In the genomic region with DNA sequence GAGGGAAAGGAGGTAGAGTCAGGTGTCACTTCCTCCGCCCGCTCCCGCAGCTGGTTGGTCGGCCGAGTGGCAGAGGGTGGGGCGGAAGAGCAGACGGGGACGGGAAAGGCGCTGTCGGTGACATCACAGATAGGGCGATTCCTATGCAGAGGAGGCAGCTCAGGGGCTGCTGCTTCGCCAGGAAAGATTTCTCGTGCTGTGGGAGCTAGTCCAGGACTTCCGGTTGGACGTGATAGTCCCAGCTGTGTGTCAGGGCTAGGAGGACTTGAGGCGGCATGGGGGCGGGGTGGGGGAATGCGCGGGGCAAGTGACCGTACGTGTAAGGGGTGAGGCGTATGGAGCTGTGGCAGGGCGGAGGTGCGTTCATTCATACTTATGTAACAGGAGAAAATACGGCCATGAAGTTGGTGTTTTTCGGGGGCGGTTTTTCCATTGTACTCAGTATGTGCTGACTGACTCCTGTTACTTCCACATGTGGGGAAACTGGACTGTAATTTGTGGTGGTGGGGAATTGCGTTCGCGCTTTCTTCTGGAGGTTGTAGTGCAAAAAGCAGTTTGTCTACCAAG, we compare ENCODE assay signal across 8 cellular contexts.
DNase-seq lines count a peak whose midpoint lies in the region; ATAC-seq and TF ChIP-seq lines count a peak whose summit lies in the region.
"Not testable (repeated sequence)": the region's sequence is repeated elsewhere in the genome, so short reads cannot be mapped to it uniquely, and the experiment has no call there.

No MANE protein-coding gene starts in this region.

- ATAC-seq in GM23338 (peak; percentile 97), natural killer cell (peak; percentile 79 to 91 (median 82))
- ATAC-seq in stimulated activated naive CD8-positive, alpha-beta T cell treated with anti-CD3 and anti-CD28 coated beads, Interleukin-15, Interleukin-2, amounts not matched to agents 100 U/mL and 50 U/mL, for 24 hours: peak; percentile 91

- H3K4me3 Mint-ChIP-seq in GM23338: peak overlapping the region; percentile 75
- H3K4me3 Mint-ChIP-seq in IgD-negative memory B cell: peak overlapping the region; percentile 86 to 99 (median 94)
- peak overlapping the region; percentile 93 for H3K4me3 Mint-ChIP-seq in natural killer cell

- DNase-seq in ELF-1 (ENCODE audit: low read depth, low spot score) (peak; percentile 19), GM23338 (ENCODE audit: low spot score) (peak; percentile 68), T-helper 9 cell (peak; percentile 27), adrenal gland (peak; percentile 59 to 88 (median 72)), globus pallidus (ENCODE audit: low spot score) (peak; percentile 65), natural killer cell (peak; percentile 46)
- peak; percentile 50 for DNase-seq in stimulated activated naive CD8-positive, alpha-beta T cell treated with anti-CD3 and anti-CD28 coated beads, Interleukin-15, Interleukin-2, amounts not matched to agents 100 U/mL and 50 U/mL, for 24 hours

- H3F3A ChIP-seq in GM23338 (replicated peaks; ENCODE audit: low read depth): not testable (repeated sequence)

- not testable (repeated sequence) for H3K4me1 Mint-ChIP-seq in GM23338, IgD-negative memory B cell, natural killer cell

- not testable (repeated sequence) for H3K79me2 ChIP-seq in GM23338 (replicated peaks; ENCODE audit: insufficient read depth)

- H3K36me3 Mint-ChIP-seq in GM23338 (ENCODE audit: low read depth); IgD-negative memory B cell; natural killer cell: not testable (repeated sequence)

- TF ChIP-seq POLR2A in adrenal gland (IDR thresholded peaks at IDR 0.05): peak in 1 of 2 donors; percentile 66

- not testable (repeated sequence) for H4K20me1 ChIP-seq in GM23338 (replicated peaks; ENCODE audit: insufficient read depth)

- 2 to 13% (median 4%) methylated on average over 3 to 18 of the region's 30 CpGs for WGBS in adrenal gland, 4 donors

- H3K27ac Mint-ChIP-seq in GM23338 (peak overlapping the region; percentile 100), IgD-negative memory B cell (peak overlapping the region; percentile 99 to 100 (median 99)), natural killer cell (peak overlapping the region; percentile 95 to 97)

- not testable (repeated sequence) for H2AFZ ChIP-seq in GM23338

- H3K9me3 Mint-ChIP-seq in GM23338, IgD-negative memory B cell, natural killer cell: not testable (repeated sequence)

- not testable (repeated sequence) for H3K9me2 ChIP-seq in GM23338 (ENCODE audit: insufficient read depth)

- intact Hi-C loops in adrenal gland (cut with DNase I); natural killer cell (cut with micrococcal nuclease): not testable (repeated sequence)

- H3K4me1 ChIP-seq in GM23338 (ENCODE audit: insufficient read depth); adrenal gland (replicated peaks in 1 of 2): not testable (repeated sequence)

- H3K4me2 ChIP-seq in GM23338: peak overlapping the region; percentile 51; the same call in 1 of the 2 replicates

- not testable (repeated sequence) for H3K27me3 ChIP-seq in GM23338 (ENCODE audit: insufficient read depth); adrenal gland

- TF ChIP-seq CTCF in GM23338 (conservative IDR thresholded peaks at IDR 0.05; ENCODE audit: low read depth in 2 of 2); adrenal gland (IDR thresholded peaks at IDR 0.05); natural killer cell (IDR thresholded peaks at IDR 0.05): not testable (repeated sequence)

- not testable (repeated sequence) for H3K36me3 ChIP-seq in GM23338 (ENCODE audit: insufficient read depth); adrenal gland (replicated peaks in 1 of 2)

- H3K4me3 ChIP-seq in GM23338: peak overlapping the region; percentile 39
- not testable (repeated sequence) for H3K4me3 ChIP-seq in adrenal gland

- H3K9me3 ChIP-seq in adrenal gland (replicated peaks in 1 of 3): not testable (repeated sequence)

- H3K27me3 Mint-ChIP-seq in GM23338 (ENCODE audit: insufficient read depth, low read depth, poor library complexity); IgD-negative memory B cell; natural killer cell (ENCODE audit: low read depth in 2 of 2): not testable (repeated sequence)

- 0 out of 2 replicates have a peak overlapping the region, but pooled peaks have one; percentile 19 for H3K27ac ChIP-seq in GM23338 (ENCODE audit: low read depth)
- peak overlapping the region in 2 of 5 donors; percentile 56 to 89 for H3K27ac ChIP-seq in adrenal gland

TF ChIP-seq in GM23338, 12 proteins besides CTCF, POLR2A, EP300 and RAD21:
- TF ChIP-seq, protein P1, sequence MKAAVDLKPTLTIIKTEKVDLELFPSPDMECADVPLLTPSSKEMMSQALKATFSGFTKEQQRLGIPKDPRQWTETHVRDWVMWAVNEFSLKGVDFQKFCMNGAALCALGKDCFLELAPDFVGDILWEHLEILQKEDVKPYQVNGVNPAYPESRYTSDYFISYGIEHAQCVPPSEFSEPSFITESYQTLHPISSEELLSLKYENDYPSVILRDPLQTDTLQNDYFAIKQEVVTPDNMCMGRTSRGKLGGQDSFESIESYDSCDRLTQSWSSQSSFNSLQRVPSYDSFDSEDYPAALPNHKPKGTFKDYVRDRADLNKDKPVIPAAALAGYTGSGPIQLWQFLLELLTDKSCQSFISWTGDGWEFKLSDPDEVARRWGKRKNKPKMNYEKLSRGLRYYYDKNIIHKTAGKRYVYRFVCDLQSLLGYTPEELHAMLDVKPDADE (IDR thresholded peaks at IDR 0.05): peak; percentile 56; the same call in 1 of the 2 replicates
- TF ChIP-seq CREB1 (CRISPR knock-in tag; IDR thresholded peaks at IDR 0.05; ENCODE audit: low read depth): 0 out of 2 replicates have a peak, but pooled peaks have one; percentile 42
- peak; percentile 89 for TF ChIP-seq POLR2AphosphoS5 (IDR thresholded peaks at IDR 0.05; ENCODE audit: low read depth)

Comparison
In these comparisons a context has a peak if more than half of its experiments do, and no peak if none do; other contexts are left out.
1. DNase-seq: peak in every context shown above with its lines; median percentile 72 in adrenal gland; 68 in GM23338; 65 in globus pallidus; 50 in stimulated activated naive CD8-positive, alpha-beta T cell treated with anti-CD3 and anti-CD28 coated beads, Interleukin-15, Interleukin-2, amounts not matched to agents 100 U/mL and 50 U/mL, for 24 hours; 46 in natural killer cell; 27 in T-helper 9 cell; 19 in ELF-1.